ENCODE assay signal across 8 cellular contexts in genomic region chr12:123633379-123634141, GRCh38. TPM values are rescaled to one million over a fixed set of nuclear protein-coding genes. Genes with fewer than 3 reads are reported as not detected.
DNase-seq lines count a peak whose midpoint lies in the region; ATAC-seq, FAIRE-seq and TF ChIP-seq lines count a peak whose summit lies in the region.

EIF2B1 (minus strand) TSS chr12:123633686; CDS start chr12:123633557, 129 bp downstream.
GTF2H3 (plus strand) TSS chr12:123633829; CDS start chr12:123633860, 31 bp downstream.

- TF ChIP-seq CTCF in D721Med (IDR thresholded peaks at IDR 0.05; ENCODE audit: insufficient read depth, missing control alignments) (no peak), OCI-LY7 (conservative IDR thresholded peaks at IDR 0.05; ENCODE audit: low read length) (no peak), endothelial cell of umbilical vein (IDR thresholded peaks at IDR 0.05; ENCODE audit: extremely low read depth in 1 of 2, insufficient read depth in 1 of 2, low read depth in 1 of 2, low read length in 2 of 2) (no peak)

- peak; percentile 90 for ATAC-seq in GM21526 (IDR thresholded peaks at IDR 0.05; ENCODE audit: low FRiP score, unreplicated experiment)

- H3K79me2 ChIP-seq in OCI-LY7 (ENCODE audit: insufficient read depth, low read depth, low read length) (peaks cover 45% of the 10 kb centered on the region), endothelial cell of umbilical vein (ENCODE audit: control insufficient read depth, insufficient read depth, low read length) (peaks cover 22% of the 10 kb centered on the region)

- no TSS peak for BruUV-seq in OCI-LY7 (replicated peaks; lab: Mats Ljungman, UMichigan)
- BruUV-seq in endothelial cell of umbilical vein (replicated peaks; lab: Mats Ljungman, UMichigan) = TSS peak; percentile 96

- peak; percentile 98 for TF ChIP-seq POLR2A in endothelial cell of umbilical vein (IDR thresholded peaks at IDR 0.05; ENCODE audit: low read depth, low read length)

- no peak for FAIRE-seq in D721Med (lab: Jason Lieb, UNC)
- FAIRE-seq in endothelial cell of umbilical vein (lab: Jason Lieb, UNC) = peak; percentile 99

- H3K27ac ChIP-seq in OCI-LY7 (ENCODE audit: low read depth, low read length, poor library complexity, severe bottlenecking) (peak within 1 kb of the TSS; percentile 57), endothelial cell of umbilical vein (ENCODE audit: insufficient read depth, low read depth, low read length) (peak within 1 kb of the TSS; percentile 74)

- peak within 1 kb of the TSS; percentile 98 for H3K9ac ChIP-seq in endothelial cell of umbilical vein (replicated peaks; ENCODE audit: extremely low read depth, insufficient read depth, low read length)

- intact Hi-C loops in OCI-LY7 (cut with micrococcal nuclease; ENCODE audit: unreplicated experiment) (loop anchor here (1.0 kb wide), 1 partner anchor 31 kb away; the partner anchor contains the start of gene DDX55), endothelial cell of umbilical vein (cut with micrococcal nuclease) (loop anchor here (5.0 kb wide), 1 partner anchor 339 kb away; the partner anchor contains the start of genes CCDC92 and ZNF664)

- no peaks in the 10 kb centered on the region for H3K27me3 ChIP-seq in endothelial cell of umbilical vein (ENCODE audit: control insufficient read depth in 2 of 2, insufficient read depth in 2 of 2, low read length in 2 of 2)

- H4K20me1 ChIP-seq in OCI-LY7 (ENCODE audit: insufficient read depth, low read length) (no peaks in the 10 kb centered on the region), endothelial cell of umbilical vein (replicated peaks; ENCODE audit: control insufficient read depth, extremely low read depth, insufficient read depth, low read length) (no peaks in the 10 kb centered on the region)

- H3K9me2 ChIP-seq in OCI-LY7 (ENCODE audit: insufficient read depth, low read length) = no peaks in the 10 kb centered on the region

- H3K4me3 ChIP-seq in OCI-LY7 (ENCODE audit: low read depth, low read length, poor library complexity, severe bottlenecking) (peak within 1 kb of the TSS; percentile 98), endothelial cell of umbilical vein (replicated peaks in 1 of 3; ENCODE audit: insufficient read depth in 1 of 3, low read depth in 1 of 3, low read length in 3 of 3) (peak within 1 kb of the TSS; percentile 92 to 97 (median 96))

- no peaks in the 10 kb centered on the region for H3K9me1 ChIP-seq in endothelial cell of umbilical vein (replicated peaks; ENCODE audit: control insufficient read depth, extremely low read depth, insufficient read depth, low read length)

- H3K4me2 ChIP-seq in OCI-LY7 (ENCODE audit: low read length) (peak within 1 kb of the TSS; percentile 94), endothelial cell of umbilical vein (ENCODE audit: insufficient read depth, low read length) (peak within 1 kb of the TSS; percentile 90)

- H3K9me3 ChIP-seq in OCI-LY7 (ENCODE audit: low read length) = no peaks in the 10 kb centered on the region
- H3K9me3 ChIP-seq in endothelial cell of umbilical vein (replicated peaks; ENCODE audit: control insufficient read depth, insufficient read depth, low read length) = no peaks in the 10 kb centered on the region

- dilution Hi-C loops in endothelial cell of umbilical vein (cut with MboI; ENCODE audit: extremely low pct_ligation_motif_present, low sequenced_read_pairs) = no loop called here

- POLR2A ChIA-PET in OCI-LY7 (lab: Charles Lee) (interaction anchor here (0.5 to 2.0 kb wide), 6 partner anchors 22 to 260 kb away, joined by 3 to 7 read pairs (median 3); partner anchors contain the start of gene DDX55), endothelial cell of umbilical vein (lab: Charles Lee) (no interaction called here)

- H2AFZ ChIP-seq in OCI-LY7 (ENCODE audit: low read length) (peak within 1 kb of the TSS; percentile 75; the same call in 1 of the 2 replicates), endothelial cell of umbilical vein (ENCODE audit: low read depth, low read length) (peak within 1 kb of the TSS; percentile 85)

- DNase-seq in D721Med (ENCODE audit: insufficient read length, low spot score) (peak; percentile 96), HuH-7.5 (ENCODE audit: low spot score) (peak; percentile 90), OCI-LY7 (ENCODE audit: low spot score) (peak; percentile 97), activated T-cell treated with anti-CD3 and anti-CD28 coated beads for 1 hour (ENCODE audit: low read depth) (peak; percentile 91), endothelial cell of umbilical vein (ENCODE audit: low read depth, low spot score) (peak; percentile 96), middle frontal gyrus (ENCODE audit: extremely low spot score, low spot score) (peak; percentile 97)
- DNase-seq in stimulated activated CD8-positive, alpha-beta memory T cell treated with anti-CD3 and anti-CD28 coated beads, Interleukin-2, amount 100 ng/mL, for 48 hours (ENCODE audit: low read depth in 2 of 2) = peak; percentile 93 to 98

- H3K36me3 ChIP-seq in OCI-LY7 (ENCODE audit: insufficient read depth, low read length) = peaks cover 27% of the 10 kb centered on the region
- H3K36me3 ChIP-seq in endothelial cell of umbilical vein (ENCODE audit: control insufficient read depth in 2 of 2, extremely low read depth in 1 of 2, insufficient read depth in 2 of 2, low read length in 2 of 2) = peaks cover 5 to 10% of the 10 kb centered on the region in 2 experiments

- CTCF ChIA-PET in OCI-LY7 (lab: Charles Lee; ENCODE audit: unreplicated experiment) (no interaction called here), endothelial cell of umbilical vein (lab: Charles Lee) (no interaction called here)

- H3K4me1 ChIP-seq in OCI-LY7 (ENCODE audit: insufficient read depth, low read length, poor library complexity, severe bottlenecking) (peaks cover 12% of the 10 kb centered on the region), endothelial cell of umbilical vein (ENCODE audit: control insufficient read depth, extremely low read depth, insufficient read depth, low read length) (peaks cover 11% of the 10 kb centered on the region)

TF ChIP-seq in endothelial cell of umbilical vein, 7 proteins besides CTCF, POLR2A, EP300 and RAD21:
- TF ChIP-seq GATA2 (IDR thresholded peaks at IDR 0.05; ENCODE audit: insufficient read depth, insufficient read length, low read depth, low read length) = no peak
- TF ChIP-seq POLR2AphosphoS5 (IDR thresholded peaks at IDR 0.05; ENCODE audit: insufficient read depth, low read depth, low read length) = peak; percentile 99
- TF ChIP-seq MAX (IDR thresholded peaks at IDR 0.05; ENCODE audit: insufficient read depth, insufficient read length) = peak; percentile 57
- TF ChIP-seq FOS (IDR thresholded peaks at IDR 0.05; ENCODE audit: borderline replicate concordance, insufficient read depth, low read length) = no peak
- TF ChIP-seq EZH2 (IDR thresholded peaks at IDR 0.05; ENCODE audit: borderline replicate concordance, low read depth, low read length, severe bottlenecking) = no peak
- peak; percentile 78 for TF ChIP-seq MYC (IDR thresholded peaks at IDR 0.05; ENCODE audit: low read depth, low read length)
- no peak for TF ChIP-seq JUN (IDR thresholded peaks at IDR 0.05; ENCODE audit: borderline replicate concordance, insufficient read depth, insufficient read length, low read depth)
TF ChIP-seq in endothelial cell of umbilical vein: peak in this region for 3.

RNA-seq across cellular contexts. Expression of gene EIF2B1, which starts in this region (rescaled TPM):
- 60.3 and 93.4 TPM in 2 replicates for total RNA-seq in OCI-LY7 (2014; rRNA removed; shearing (Covaris generic))
- total RNA-seq in OCI-LY7 (2022) (69.8 and 72.8 TPM in 2 replicates), endothelial cell of umbilical vein (61.8 and 65.7 TPM in 2 replicates)
- polyA plus RNA-seq in endothelial cell of umbilical vein = 25.2 and 32.6 TPM in 2 replicates
- 39.6 and 41.4 TPM in 2 replicates for polyA plus RNA-seq in endothelial cell of umbilical vein (2011; cell fraction: cytosol; rRNA removed)
- 73.6 and 91.5 TPM in 2 replicates for polyA plus RNA-seq in endothelial cell of umbilical vein (2011; cell fraction: nucleus; rRNA removed)
- polyA plus RNA-seq in endothelial cell of umbilical vein (2012) = 39.0 and 45.4 TPM in 2 replicates
- polyA minus RNA-seq in endothelial cell of umbilical vein = 20.7 and 22.2 TPM in 2 replicates
- polyA minus RNA-seq in endothelial cell of umbilical vein (2011; cell fraction: cytosol; rRNA and poly(A)+ RNA removed) = 12.7 TPM
- polyA minus RNA-seq in endothelial cell of umbilical vein (2011; cell fraction: nucleus; rRNA and poly(A)+ RNA removed) = 11.0 and 18.7 TPM in 2 replicates

RNA-seq across cellular contexts. Expression of gene GTF2H3, which starts in this region (rescaled TPM):
- 14.3 and 18.1 TPM in 2 replicates for total RNA-seq in OCI-LY7 (2014; rRNA removed; shearing (Covaris generic))
- total RNA-seq in OCI-LY7 (2022) (49.1 and 51.5 TPM in 2 replicates), endothelial cell of umbilical vein (28.7 and 31.3 TPM in 2 replicates)
- 17.8 and 19.3 TPM in 2 replicates for polyA plus RNA-seq in endothelial cell of umbilical vein
- 26.7 and 27.3 TPM in 2 replicates for polyA plus RNA-seq in endothelial cell of umbilical vein (2011; cell fraction: cytosol; rRNA removed)
- 14.4 and 16.2 TPM in 2 replicates for polyA plus RNA-seq in endothelial cell of umbilical vein (2011; cell fraction: nucleus; rRNA removed)
- 38.0 and 50.6 TPM in 2 replicates for polyA plus RNA-seq in endothelial cell of umbilical vein (2012)
- polyA minus RNA-seq in endothelial cell of umbilical vein = 29.9 and 31.5 TPM in 2 replicates
- polyA minus RNA-seq in endothelial cell of umbilical vein (2011; cell fraction: cytosol; rRNA and poly(A)+ RNA removed) = 19.8 TPM
- polyA minus RNA-seq in endothelial cell of umbilical vein (2011; cell fraction: nucleus; rRNA and poly(A)+ RNA removed) = 12.2 and 13.8 TPM in 2 replicates

Comparison
In these comparisons a context has a peak if more than half of its experiments do, and no peak if none do; other contexts are left out.
1. Peak in every context shown above with its lines: DNase-seq, ATAC-seq, H3K4me3 ChIP-seq and H3K27ac ChIP-seq.